Comparison of ENCODE assay signal across 8 cellular contexts in the genomic region with DNA sequence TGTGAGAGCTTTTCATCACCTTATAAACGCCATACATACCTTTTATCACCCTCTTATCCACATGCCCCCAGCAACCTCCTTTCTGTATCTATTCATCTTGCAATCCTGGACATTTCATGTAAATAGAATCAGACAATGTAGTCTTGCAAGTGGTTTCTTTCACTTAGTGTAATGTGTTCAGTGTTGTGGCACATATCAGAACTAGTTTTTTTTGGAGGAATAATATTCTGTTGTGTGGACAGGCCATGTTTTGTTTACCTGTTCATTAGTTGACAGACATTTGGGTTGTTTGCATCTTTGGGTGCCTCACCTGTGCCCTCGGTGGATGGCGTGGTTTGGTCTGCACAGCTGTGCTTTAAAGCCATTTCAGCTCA. TPM values are rescaled to one million over a fixed set of nuclear protein-coding genes. Genes with fewer than 3 reads are reported as not detected.
DNase-seq lines count a peak whose midpoint lies in the region; ATAC-seq and TF ChIP-seq lines count a peak whose summit lies in the region.

No MANE protein-coding gene starts in this region.

- intact Hi-C loops in esophagus squamous epithelium (cut with DNase I): no loop called here

- peaks cover 50% of the 10 kb centered on the region for H3K4me1 Mint-ChIP-seq in progenitor cell of endocrine pancreas (ENCODE audit: low read depth)

- peak overlapping the region; percentile 91 for H3K4me3 Mint-ChIP-seq in progenitor cell of endocrine pancreas (ENCODE audit: low read depth)

- peaks cover 28% of the 10 kb centered on the region for H3K4me1 ChIP-seq in ES-I3 (ENCODE audit: insufficient read depth, low read length)
- peaks cover 55 to 90% (median 67%) of the 10 kb centered on the region in 3 donors for H3K4me1 ChIP-seq in esophagus squamous epithelium

- CTCF ChIA-PET in HEK293T (lab: Yijun Ruan, JAX): interaction anchor here (0.6 kb wide), 1 partner anchor 1336 kb away, joined by 3 read pairs; no protein-coding TSS in a partner anchor

- H3K9ac ChIP-seq in ES-I3 (ENCODE audit: low read depth, low read length): peak overlapping the region; percentile 76; the same call in 1 of the 2 replicates
- peak overlapping the region; percentile 39 for H3K9ac ChIP-seq in SK-N-MC (ENCODE audit: insufficient read length)

- peaks cover 27% of the 10 kb centered on the region for H3K36me3 Mint-ChIP-seq in progenitor cell of endocrine pancreas (ENCODE audit: insufficient read depth)

- WGBS in esophagus squamous epithelium, 2 donors: 44% methylated on average over 3 of the region's 3 CpGs

- H3K36me3 ChIP-seq in ES-I3 (ENCODE audit: insufficient read depth, low read length): peaks cover 26% of the 10 kb centered on the region
- peaks cover 17% of the 10 kb centered on the region; the same call in 1 of the 2 replicates for H3K36me3 ChIP-seq in SK-N-MC (ENCODE audit: insufficient read depth, low read length)
- H3K36me3 ChIP-seq in esophagus squamous epithelium: peaks cover 28 to 48% (median 36%) of the 10 kb centered on the region in 3 donors

- H3K27ac Mint-ChIP-seq in progenitor cell of endocrine pancreas: peak overlapping the region; percentile 97

- H3K9me3 ChIP-seq in ES-I3 (ENCODE audit: control insufficient read depth, insufficient read depth, low read length) (no peaks in the 10 kb centered on the region), SK-N-MC (ENCODE audit: low read depth, low read length) (no peaks in the 10 kb centered on the region), esophagus squamous epithelium (no peaks in the 10 kb centered on the region)

- H3K27me3 Mint-ChIP-seq in progenitor cell of endocrine pancreas: no peaks in the 10 kb centered on the region

- H3K4me3 ChIP-seq in SK-N-MC (peak overlapping the region; percentile 92), esophagus squamous epithelium (peak overlapping the region; percentile 76 to 100 (median 94))

- POLR2A ChIA-PET in HEK293T (lab: Yijun Ruan, JAX): interaction anchor here (0.6 kb wide), 1 partner anchor 47 kb away, joined by 4 read pairs; no protein-coding TSS in a partner anchor

- no peak for DNase-seq in SK-N-MC (ENCODE audit: low read depth, low spot score)
- DNase-seq in esophagus squamous epithelium (lab: John Stamatoyannopoulos, UW): no peak
- no peak for DNase-seq in progenitor cell of endocrine pancreas (ENCODE audit: low spot score, unreplicated experiment)
- DNase-seq in HT-29 (ENCODE audit: low spot score): no peak
- no peak for DNase-seq in HEK293T (ENCODE audit: extremely low spot score)

- H3K9me3 Mint-ChIP-seq in progenitor cell of endocrine pancreas (ENCODE audit: low read depth): no peaks in the 10 kb centered on the region

- ATAC-seq in HG03135 (IDR thresholded peaks at IDR 0.05; ENCODE audit: unreplicated experiment) (no peak), HG03460 (IDR thresholded peaks at IDR 0.05; ENCODE audit: unreplicated experiment) (no peak)

- H3K27ac ChIP-seq in SK-N-MC (no peak overlapping the region), esophagus squamous epithelium (peak overlapping the region; percentile 98 to 100 (median 100))

- TF ChIP-seq CTCF in esophagus squamous epithelium (IDR thresholded peaks at IDR 0.05): no peak
- TF ChIP-seq CTCF in progenitor cell of endocrine pancreas (IDR thresholded peaks at IDR 0.05; ENCODE audit: unreplicated experiment): no peak

- no peaks in the 10 kb centered on the region for H3K27me3 ChIP-seq in esophagus squamous epithelium

- no peak for TF ChIP-seq POLR2A in esophagus squamous epithelium (IDR thresholded peaks at IDR 0.05)

TF ChIP-seq in HEK293T, 16 proteins besides CTCF, POLR2A, EP300 and RAD21:
- TF ChIP-seq CTBP1 (IDR thresholded peaks at IDR 0.05; ENCODE audit: borderline replicate concordance) (no peak), SUZ12 (IDR thresholded peaks at IDR 0.05) (no peak), FOXA1 (IDR thresholded peaks at IDR 0.05) (no peak), HDGF (IDR thresholded peaks at IDR 0.05; ENCODE audit: borderline replicate concordance) (no peak), FOXM1 (IDR thresholded peaks at IDR 0.05; ENCODE audit: borderline replicate concordance) (no peak), LEF1 (IDR thresholded peaks at IDR 0.05; ENCODE audit: borderline replicate concordance) (no peak), L3MBTL2 (conservative IDR thresholded peaks at IDR 0.05) (no peak), ZNF384 (IDR thresholded peaks at IDR 0.05) (no peak), TARDBP (IDR thresholded peaks at IDR 0.05) (no peak), ARNT (IDR thresholded peaks at IDR 0.05) (no peak), BHLHE40 (IDR thresholded peaks at IDR 0.05; ENCODE audit: borderline replicate concordance) (no peak), NFRKB (IDR thresholded peaks at IDR 0.05) (no peak), FOXK2 (IDR thresholded peaks at IDR 0.05) (no peak), ELF4 (IDR thresholded peaks at IDR 0.05) (no peak), SP1 (IDR thresholded peaks at IDR 0.05) (no peak)
- TF ChIP-seq, protein P1, sequence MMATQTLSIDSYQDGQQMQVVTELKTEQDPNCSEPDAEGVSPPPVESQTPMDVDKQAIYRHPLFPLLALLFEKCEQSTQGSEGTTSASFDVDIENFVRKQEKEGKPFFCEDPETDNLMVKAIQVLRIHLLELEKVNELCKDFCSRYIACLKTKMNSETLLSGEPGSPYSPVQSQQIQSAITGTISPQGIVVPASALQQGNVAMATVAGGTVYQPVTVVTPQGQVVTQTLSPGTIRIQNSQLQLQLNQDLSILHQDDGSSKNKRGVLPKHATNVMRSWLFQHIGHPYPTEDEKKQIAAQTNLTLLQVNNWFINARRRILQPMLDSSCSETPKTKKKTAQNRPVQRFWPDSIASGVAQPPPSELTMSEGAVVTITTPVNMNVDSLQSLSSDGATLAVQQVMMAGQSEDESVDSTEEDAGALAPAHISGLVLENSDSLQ (IDR thresholded peaks at IDR 0.05): no peak

RNA-seq across cellular contexts. Expression of a gene that starts 1.3 kb away (rescaled TPM):
- total RNA-seq in esophagus squamous epithelium (100 to 1,000 TPM; 105 to 236 (median 149) TPM), progenitor cell of endocrine pancreas (113 and 139 TPM in 2 replicates)
- 1,334 and 1,661 TPM in 2 replicates for total RNA-seq in HT-29 (2014; rRNA removed; shearing (Covaris generic))

RNA-seq across cellular contexts. Expression of a gene that starts 15.4 kb away (rescaled TPM):
- total RNA-seq in esophagus squamous epithelium: 100 to 1,000 TPM in 1 of 4 donors, 10 to 100 TPM in 3; 68.5 to 119 (median 87.7) TPM
- 159 and 171 TPM in 2 replicates for total RNA-seq in progenitor cell of endocrine pancreas
- 576 and 633 TPM in 2 replicates for total RNA-seq in HT-29 (2014; rRNA removed; shearing (Covaris generic))

RNA-seq across cellular contexts. Expression of a gene that starts 28.3 kb away (rescaled TPM):
- 1 to 10 TPM in 3 of 4 donors, not detected in 1; 4.6 to 6.9 (median 4.7) TPM for total RNA-seq in esophagus squamous epithelium
- total RNA-seq in progenitor cell of endocrine pancreas: 5.5 and 6.9 TPM in 2 replicates
- not detected in 2 replicates for total RNA-seq in HT-29 (2014; rRNA removed; shearing (Covaris generic))

RNA-seq across cellular contexts. Expression of a gene that starts 36.6 kb away (rescaled TPM):
- total RNA-seq in esophagus squamous epithelium (10 to 100 TPM in 3 of 4 donors, 1 to 10 TPM in 1; 6.9 to 21.9 (median 10.7) TPM), progenitor cell of endocrine pancreas (61.4 and 63.4 TPM in 2 replicates)
- total RNA-seq in HT-29 (2014; rRNA removed; shearing (Covaris generic)): 21.1 and 24.7 TPM in 2 replicates
